1 cellular context compared by ENCODE assay signal in genomic region chr1:1216770-1217620, GRCh38.
TF ChIP-seq lines count a peak whose summit lies in the region.

No MANE protein-coding gene starts in this region.

TF ChIP-seq in IMR-90, 13 proteins besides CTCF, POLR2A, EP300 and RAD21 (continued from another document):
- TF ChIP-seq, protein P1, sequence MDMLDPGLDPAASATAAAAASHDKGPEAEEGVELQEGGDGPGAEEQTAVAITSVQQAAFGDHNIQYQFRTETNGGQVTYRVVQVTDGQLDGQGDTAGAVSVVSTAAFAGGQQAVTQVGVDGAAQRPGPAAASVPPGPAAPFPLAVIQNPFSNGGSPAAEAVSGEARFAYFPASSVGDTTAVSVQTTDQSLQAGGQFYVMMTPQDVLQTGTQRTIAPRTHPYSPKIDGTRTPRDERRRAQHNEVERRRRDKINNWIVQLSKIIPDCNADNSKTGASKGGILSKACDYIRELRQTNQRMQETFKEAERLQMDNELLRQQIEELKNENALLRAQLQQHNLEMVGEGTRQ (IDR thresholded peaks at IDR 0.05; ENCODE audit: low read depth, low read length), result no peak
- no peak for TF ChIP-seq CEBPB (IDR thresholded peaks at IDR 0.05; ENCODE audit: low read depth, low read length)
- no peak for TF ChIP-seq MAFK (IDR thresholded peaks at IDR 0.05; ENCODE audit: low read depth, low read length)
- no peak for TF ChIP-seq SMC3 (IDR thresholded peaks at IDR 0.05; ENCODE audit: low read depth, low read length)
- TF ChIP-seq MAZ (IDR thresholded peaks at IDR 0.05; ENCODE audit: borderline replicate concordance, low read depth, low read length), result no peak
- no peak for TF ChIP-seq ELK1 (IDR thresholded peaks at IDR 0.05; ENCODE audit: borderline replicate concordance, low read depth, low read length)
